ENCODE assay signal across 8 cellular contexts in genomic region chr15:74950078-74951000, GRCh38. TPM values are rescaled to one million over a fixed set of nuclear protein-coding genes. Genes with fewer than 3 reads are reported as not detected.
DNase-seq lines count a peak whose midpoint lies in the region; ATAC-seq and TF ChIP-seq lines count a peak whose summit lies in the region.

No MANE protein-coding gene starts in this region.

- no peaks in the 10 kb centered on the region for H3K27me3 ChIP-seq in tibial nerve

- no peaks in the 10 kb centered on the region for H3K36me3 ChIP-seq in tibial nerve

- 41 to 59% methylated on average over 6 to 9 of the region's 9 CpGs for WGBS in tibial nerve, 2 donors

- TF ChIP-seq EP300 in tibial nerve (IDR thresholded peaks at IDR 0.05): no peak

- TF ChIP-seq POLR2A in tibial nerve (IDR thresholded peaks at IDR 0.05): no peak

- H3K27ac ChIP-seq in RWPE1 (peak overlapping the region; percentile 63), tibial nerve (no peak overlapping the region)

- TF ChIP-seq CTCF in RWPE1 (conservative IDR thresholded peaks at IDR 0.05; ENCODE audit: low read depth) (peak; percentile 100), foreskin fibroblast (IDR thresholded peaks at IDR 0.05; ENCODE audit: low read depth, low read length) (peak; percentile 98), osteocyte (IDR thresholded peaks at IDR 0.05) (peak; percentile 91), tibial nerve (IDR thresholded peaks at IDR 0.05) (peak; percentile 92 to 98 (median 95))

- no peak overlapping the region for H3K4me3 Mint-ChIP-seq in osteocyte (ENCODE audit: unreplicated experiment)

- H3K4me1 Mint-ChIP-seq in osteocyte (ENCODE audit: unreplicated experiment): peaks cover 24% of the 10 kb centered on the region

- DNase-seq in DMS153 treated with DMSO at 0.1 percent for 48 hours (lab: John Stamatoyannopoulos, UW; ENCODE audit: unreplicated experiment) (peak; percentile 8), KG1 (lab: John Stamatoyannopoulos, UW) (peak; percentile 63), RWPE1 (ENCODE audit: low spot score) (peak; percentile 78), foreskin fibroblast (peak; percentile 36 to 84), osteocyte (ENCODE audit: extremely low spot score, unreplicated experiment) (peak; percentile 92), tibial nerve (ENCODE audit: low spot score in 2 of 2) (peak; percentile 76 to 95)
- DNase-seq in activated T-helper 1 cell treated with anti-CD3 and anti-CD28 coated beads, Interleukin-2, amount 50 U/mL, for 16 hours (ENCODE audit: low read depth in 1 of 2, low spot score in 1 of 2): peak; percentile 50 to 69

- H3K27ac Mint-ChIP-seq in osteocyte (ENCODE audit: unreplicated experiment): peak overlapping the region; percentile 57

- ATAC-seq in HG03095 (IDR thresholded peaks at IDR 0.05; ENCODE audit: unreplicated experiment): no peak

- H3K4me3 ChIP-seq in foreskin fibroblast (ENCODE audit: low read depth in 1 of 2, low read length in 2 of 2): no peak overlapping the region
- no peak overlapping the region for H3K4me3 ChIP-seq in tibial nerve

- H3K27me3 Mint-ChIP-seq in osteocyte (ENCODE audit: unreplicated experiment): no peaks in the 10 kb centered on the region

- peaks cover 0 to 19% (median 5%) of the 10 kb centered on the region in 4 donors for H3K4me1 ChIP-seq in tibial nerve

- POLR2A ChIA-PET in RWPE1 (lab: Yijun Ruan, JAX; ENCODE audit: low non-redundant PET): interaction anchor here (0.5 kb wide), 1 partner anchor 80 kb away, joined by 5 read pairs; no protein-coding TSS in a partner anchor

- CTCF ChIA-PET in RWPE1 (lab: Yijun Ruan, JAX): interaction anchor here (0.5 to 3.1 kb wide), 27 partner anchors 10 to 348 kb away, joined by 3 to 38 read pairs (median 4); partner anchors contain the start of genes COX5A and SCAMP5

- H3K9me3 ChIP-seq in tibial nerve: no peaks in the 10 kb centered on the region

- H3K9me3 Mint-ChIP-seq in osteocyte (ENCODE audit: unreplicated experiment): no peaks in the 10 kb centered on the region

- H3K36me3 Mint-ChIP-seq in osteocyte (ENCODE audit: unreplicated experiment): no peaks in the 10 kb centered on the region

RNA-seq across cellular contexts. Expression of gene RPP25, which starts 6.2 kb away (rescaled TPM):
- total RNA-seq in osteocyte (19.8 and 20.1 TPM in 2 replicates), tibial nerve (10 to 100 TPM; 10.1 to 15.9 (median 13.0) TPM)

RNA-seq across cellular contexts. Expression of gene COX5A, which starts 12.5 kb away (rescaled TPM):
- total RNA-seq in osteocyte (152 and 154 TPM in 2 replicates), tibial nerve (10 to 100 TPM; 27.8 to 51.3 (median 32.1) TPM)

RNA-seq across cellular contexts. Expression of gene FAM219B, which starts 43.7 kb away (rescaled TPM):
- 70.4 and 76.5 TPM in 2 replicates for total RNA-seq in osteocyte
- 10 to 100 TPM; 59.4 to 84.6 (median 80.7) TPM for total RNA-seq in tibial nerve

RNA-seq across cellular contexts. Expression of gene SCAMP5, which starts 45.0 kb away (rescaled TPM):
- total RNA-seq in osteocyte (23.5 and 24.1 TPM in 2 replicates), tibial nerve (10 to 100 TPM in 2 of 4 donors, 1 to 10 TPM in 2; 1.5 to 14.1 (median 8.8) TPM)

Comparison
In these comparisons a context has a peak if more than half of its experiments do, and no peak if none do; other contexts are left out.
1. DNase-seq: peak in every context shown above with its lines; median percentile 92 in osteocyte; 86 in tibial nerve; 78 in RWPE1; 63 in KG1; 60 in foreskin fibroblast; 60 in activated T-helper 1 cell treated with anti-CD3 and anti-CD28 coated beads, Interleukin-2, amount 50 U/mL, for 16 hours; 8 in DMS153 treated with DMSO at 0.1 percent for 48 hours.